Comparison of ENCODE assay signal across 15 cellular contexts in genomic region chr2:217861334-217861877, GRCh38.
DNase-seq lines count a peak whose midpoint lies in the region; ATAC-seq and TF ChIP-seq lines count a peak whose summit lies in the region.
"Had no signal": no experiment of that assay in that cellular context is flagged by ENCODE, and none has a peak within 500 bp of the region (broad histone marks: within the 10 kb centered on the region; RNA-seq: fewer than 3 reads in every experiment).

No MANE protein-coding gene starts in this region.

- H3K4me3 ChIP-seq in heart right ventricle = no peak overlapping the region
- no peak overlapping the region for H3K4me3 ChIP-seq in right atrium auricular region
- H3K4me3 ChIP-seq in gastroesophageal sphincter = no peak overlapping the region
- no peak overlapping the region for H3K4me3 ChIP-seq in sigmoid colon
- no peak overlapping the region for H3K4me3 ChIP-seq in uterus

- ATAC-seq in heart right ventricle (no peak), gastroesophageal sphincter (no peak), GM18502 (IDR thresholded peaks at IDR 0.05; ENCODE audit: poor library complexity, unreplicated experiment) (no peak)
- ATAC-seq: Right ventricle myocardium inferior had no signal

- DNase-seq in heart right ventricle (no peak), right atrium auricular region (ENCODE audit: low spot score) (no peak), sigmoid colon (no peak), uterus (no peak), DMS53 (lab: John Stamatoyannopoulos, UW) (no peak), HuH-7.5 (ENCODE audit: low spot score) (no peak)
- DNase-seq: H9, NCI-H1092 treated with DMSO at 0.1 percent for 48 hours, NCI-H1694, NCI-H2081 treated with DMSO at 0.1 percent for 48 hours, NCI-H446 treated with DMSO at 0.1 percent for 48 hours, NCI-H69 had no signal

- H3K9me3 ChIP-seq in heart right ventricle (no peaks in the 10 kb centered on the region), right atrium auricular region (no peaks in the 10 kb centered on the region), gastroesophageal sphincter (no peaks in the 10 kb centered on the region), sigmoid colon (no peaks in the 10 kb centered on the region), uterus (no peaks in the 10 kb centered on the region)

- intact Hi-C loops in heart right ventricle (cut with DNase I) = loop anchor here in 1 of 10 donors (10.0 kb wide), 1 partner anchor 57 kb away; no protein-coding TSS in a partner anchor
- intact Hi-C loops in sigmoid colon (cut with DNase I) = no loop called here
- intact Hi-C loops in uterus (cut with DNase I; ENCODE audit: low total_unique reads) = no loop called here

- no peaks in the 10 kb centered on the region for H3K27me3 ChIP-seq in heart right ventricle
- H3K27me3 ChIP-seq in right atrium auricular region = no peaks in the 10 kb centered on the region
- no peaks in the 10 kb centered on the region for H3K27me3 ChIP-seq in gastroesophageal sphincter
- no peaks in the 10 kb centered on the region for H3K27me3 ChIP-seq in sigmoid colon
- H3K27me3 ChIP-seq in uterus = no peaks in the 10 kb centered on the region

- TF ChIP-seq EP300 in gastroesophageal sphincter (IDR thresholded peaks at IDR 0.05) (no peak), sigmoid colon (IDR thresholded peaks at IDR 0.05) (no peak)

- no peak for TF ChIP-seq CTCF in heart right ventricle (IDR thresholded peaks at IDR 0.05)
- TF ChIP-seq CTCF in right atrium auricular region (IDR thresholded peaks at IDR 0.05) = no peak
- no peak for TF ChIP-seq CTCF in gastroesophageal sphincter (IDR thresholded peaks at IDR 0.05)
- no peak for TF ChIP-seq CTCF in sigmoid colon (IDR thresholded peaks at IDR 0.05)
- TF ChIP-seq CTCF in uterus (IDR thresholded peaks at IDR 0.05) = no peak

- H3K36me3 ChIP-seq in heart right ventricle = peaks cover 0 to 88% (median 44%) of the 10 kb centered on the region in 9 donors
- peaks cover 88% of the 10 kb centered on the region for H3K36me3 ChIP-seq in right atrium auricular region
- peaks cover 0 to 97% of the 10 kb centered on the region in 2 donors for H3K36me3 ChIP-seq in gastroesophageal sphincter
- H3K36me3 ChIP-seq in sigmoid colon = peaks cover 31 to 88% (median 67%) of the 10 kb centered on the region in 4 donors
- no peaks in the 10 kb centered on the region for H3K36me3 ChIP-seq in uterus

- peak overlapping the region in 8 of 10 donors; percentile 8 to 96 (median 62) for H3K27ac ChIP-seq in heart right ventricle
- H3K27ac ChIP-seq in right atrium auricular region = no peak overlapping the region
- peak overlapping the region in 3 of 4 donors; percentile 71 to 91 (median 72) for H3K27ac ChIP-seq in gastroesophageal sphincter
- peak overlapping the region; percentile 49 to 98 (median 92) for H3K27ac ChIP-seq in sigmoid colon
- H3K27ac ChIP-seq in uterus = peak overlapping the region; percentile 38 to 80

- TF ChIP-seq POLR2A in gastroesophageal sphincter (IDR thresholded peaks at IDR 0.05) (no peak), sigmoid colon (IDR thresholded peaks at IDR 0.05) (no peak), uterus (IDR thresholded peaks at IDR 0.05) (no peak)

- H3K4me1 ChIP-seq in heart right ventricle (peaks cover 7 to 95% (median 75%) of the 10 kb centered on the region in 9 donors), right atrium auricular region (peaks cover 0 to 96% of the 10 kb centered on the region in 2 donors), gastroesophageal sphincter (peaks cover 0 to 100% (median 70%) of the 10 kb centered on the region in 3 donors), sigmoid colon (peaks cover 0 to 99% (median 96%) of the 10 kb centered on the region in 4 donors), uterus (peaks cover 10 to 27% of the 10 kb centered on the region in 2 donors)

- WGBS in heart right ventricle, 2 donors = 91 to 93% methylated on average over 5 of the region's 5 CpGs
- WGBS in gastroesophageal sphincter (ENCODE audit: low coverage in 1 of 2), 2 donors = 50 to 94% methylated on average over 1 to 3 of the region's 5 CpGs
- 91 to 94% methylated on average over 5 of the region's 5 CpGs for WGBS in sigmoid colon, 2 donors

Comparison
In these comparisons a context has a peak if more than half of its experiments do, and no peak if none do; other contexts are left out.
1. H3K27ac ChIP-seq: peak in heart right ventricle (8 of 10), gastroesophageal sphincter (3 of 4), sigmoid colon (4 of 4) and uterus (2 of 2); none in right atrium auricular region (0 of 2).